In genomic region chr10:60396766-60397165, GRCh38 we compare ENCODE assay signal across 14 cellular contexts. TPM values are rescaled to one million over a fixed set of nuclear protein-coding genes. Genes with fewer than 3 reads are reported as not detected.
DNase-seq lines count a peak whose midpoint lies in the region; TF ChIP-seq lines count a peak whose summit lies in the region.
"Had no signal": no experiment of that assay in that cellular context is flagged by ENCODE, and none has a peak within 500 bp of the region (broad histone marks: within the 10 kb centered on the region; RNA-seq: fewer than 3 reads in every experiment).

No MANE protein-coding gene starts in this region.

- H3K27ac Mint-ChIP-seq in Caco-2 (ENCODE audit: unreplicated experiment) (peak overlapping the region; percentile 42), mesothelial cell of epicardium (peak overlapping the region; percentile 58)
- H3K27ac Mint-ChIP-seq: CD14-positive monocyte; CD8-positive, alpha-beta T cell; GM23338; H9 had no signal

- CTCF ChIA-PET in Caco-2 (lab: Charles Lee) (interaction anchor here (1.0 kb wide), 1 partner anchor 158 kb away, joined by 4 read pairs; no protein-coding TSS in a partner anchor), SK-N-SH (lab: Yijun Ruan, JAX) (no interaction called here)

- H3K4me3 ChIP-seq in Caco-2 (ENCODE audit: low read depth, low read length) (no peak overlapping the region), SK-N-SH (ENCODE audit: low read depth in 2 of 2, low read length in 1 of 2) (peak overlapping the region in 1 of 2 experiments; percentile 14; a peak in 1 of 4 replicates)
- H3K4me3 ChIP-seq: GM23338 had no signal

- peaks cover 20% of the 10 kb centered on the region for H3F3A ChIP-seq in SK-N-SH (replicated peaks; ENCODE audit: insufficient read depth)

- H3K9me3 ChIP-seq in Caco-2: no peaks in the 10 kb centered on the region
- H3K9me3 ChIP-seq in SK-N-SH: no peaks in the 10 kb centered on the region

- peak overlapping the region; percentile 90 for H2AFZ ChIP-seq in SK-N-SH (ENCODE audit: low read depth)
- H2AFZ ChIP-seq: GM23338 had no signal

- no peaks in the 10 kb centered on the region for H3K9me2 ChIP-seq in SK-N-SH

- H3K36me3 ChIP-seq in Caco-2 (ENCODE audit: control insufficient read depth, insufficient read depth, low read length) (no peaks in the 10 kb centered on the region), SK-N-SH (replicated peaks in 1 of 2; ENCODE audit: control insufficient read depth in 1 of 2, insufficient read depth in 2 of 2, low read length in 1 of 2) (no peaks in the 10 kb centered on the region)

- no peaks in the 10 kb centered on the region for H3K36me3 Mint-ChIP-seq in Caco-2 (ENCODE audit: insufficient read depth, unreplicated experiment)
- H3K36me3 Mint-ChIP-seq in mesothelial cell of epicardium: no peaks in the 10 kb centered on the region
- H3K36me3 Mint-ChIP-seq: CD14-positive monocyte; CD8-positive, alpha-beta T cell had no signal

- H3K79me2 ChIP-seq in SK-N-SH (ENCODE audit: insufficient read depth): no peaks in the 10 kb centered on the region

- intact Hi-C loops in Caco-2 (cut with micrococcal nuclease; ENCODE audit: unreplicated experiment): no loop called here

- no peak for TF ChIP-seq CTCF in Caco-2 (IDR thresholded peaks at IDR 0.05; ENCODE audit: insufficient read depth in 1 of 2, low read depth in 1 of 2, low read length in 1 of 2, severe bottlenecking in 1 of 2, unreplicated experiment in 1 of 2)
- TF ChIP-seq CTCF in SK-N-SH (IDR thresholded peaks at IDR 0.05): no peak
- no peak for TF ChIP-seq CTCF in mesothelial cell of epicardium (IDR thresholded peaks at IDR 0.05; ENCODE audit: unreplicated experiment)

- no peaks in the 10 kb centered on the region for H4K20me1 ChIP-seq in SK-N-SH (ENCODE audit: insufficient read depth)

- H3K27me3 ChIP-seq in Caco-2 (replicated peaks; ENCODE audit: control insufficient read depth, insufficient read depth, low read length) (no peaks in the 10 kb centered on the region), SK-N-SH (ENCODE audit: insufficient read depth) (no peaks in the 10 kb centered on the region)

- H3K4me3 Mint-ChIP-seq in Caco-2 (ENCODE audit: unreplicated experiment) (no peak overlapping the region), mesothelial cell of epicardium (no peak overlapping the region)
- H3K4me3 Mint-ChIP-seq: CD14-positive monocyte; CD8-positive, alpha-beta T cell; GM23338; H9 had no signal

- no peak for TF ChIP-seq EP300 in SK-N-SH (IDR thresholded peaks at IDR 0.05; ENCODE audit: borderline replicate concordance in 1 of 2, low read depth in 1 of 2, low read length in 1 of 2)

- H3K27me3 Mint-ChIP-seq in Caco-2 (ENCODE audit: insufficient read depth, unreplicated experiment) (no peaks in the 10 kb centered on the region), mesothelial cell of epicardium (ENCODE audit: low read depth) (no peaks in the 10 kb centered on the region)

- H3K4me2 ChIP-seq in SK-N-SH: peak overlapping the region; percentile 59
- H3K4me2 ChIP-seq: GM23338 had no signal

- WGBS in SK-N-SH (ENCODE audit: low lambda C conversion rate): 60% methylated on average over 3 of the region's 3 CpGs

- H3K4me1 Mint-ChIP-seq in Caco-2 (ENCODE audit: low read depth, unreplicated experiment): peaks cover 24% of the 10 kb centered on the region
- H3K4me1 Mint-ChIP-seq in mesothelial cell of epicardium: peaks cover 37% of the 10 kb centered on the region
- H3K4me1 Mint-ChIP-seq: CD14-positive monocyte had no signal

- peak overlapping the region; percentile 20 for H3K9ac ChIP-seq in SK-N-SH

- peaks cover 39% of the 10 kb centered on the region for H3K4me1 ChIP-seq in Caco-2
- peaks cover 9 to 19% of the 10 kb centered on the region in 2 experiments for H3K4me1 ChIP-seq in SK-N-SH (ENCODE audit: control insufficient read depth in 1 of 2, insufficient read depth in 2 of 2, low read depth in 1 of 2, low read length in 1 of 2)

- DNase-seq in Caco-2 (no peak), SK-N-SH (no peak), cerebellar cortex (ENCODE audit: low spot score) (peak; percentile 62), mesothelial cell of epicardium (ENCODE audit: low spot score in 2 of 2, unreplicated experiment in 2 of 2) (no peak), mucosa of gallbladder (ENCODE audit: low spot score) (no peak), NCI-H524 (lab: John Stamatoyannopoulos, UW) (no peak), RKO (ENCODE audit: low spot score) (no peak), NCI-H345 treated with DMSO at 0.1 percent for 48 hours (lab: John Stamatoyannopoulos, UW; ENCODE audit: unreplicated experiment) (no peak)
- DNase-seq: CD8-positive, alpha-beta T cell; DMS53; H9 had no signal

- no TSS peak for BruUV-seq in Caco-2 (replicated peaks; lab: Mats Ljungman, UMichigan)

- peak overlapping the region in 1 of 2 experiments; percentile 53; a peak in 2 of 4 replicates for H3K27ac ChIP-seq in SK-N-SH (ENCODE audit: low read depth in 2 of 2, low read length in 1 of 2)
- H3K27ac ChIP-seq: 22Rv1 had no signal

- H3K9me3 Mint-ChIP-seq in Caco-2 (ENCODE audit: unreplicated experiment) (no peaks in the 10 kb centered on the region), mesothelial cell of epicardium (no peaks in the 10 kb centered on the region)
- H3K9me3 Mint-ChIP-seq: CD14-positive monocyte; CD8-positive, alpha-beta T cell; GM23338; H9 had no signal

- no peak for TF ChIP-seq RAD21 in SK-N-SH (IDR thresholded peaks at IDR 0.05; ENCODE audit: low read length)

- POLR2A ChIA-PET in Caco-2 (lab: Charles Lee) (no interaction called here), SK-N-SH (lab: Yijun Ruan, JAX) (no interaction called here)

TF ChIP-seq in SK-N-SH, 30 proteins besides CTCF, POLR2A, EP300 and RAD21 (continues in another document):
- no peak for TF ChIP-seq TCF12 (IDR thresholded peaks at IDR 0.05)
- TF ChIP-seq, protein P1, sequence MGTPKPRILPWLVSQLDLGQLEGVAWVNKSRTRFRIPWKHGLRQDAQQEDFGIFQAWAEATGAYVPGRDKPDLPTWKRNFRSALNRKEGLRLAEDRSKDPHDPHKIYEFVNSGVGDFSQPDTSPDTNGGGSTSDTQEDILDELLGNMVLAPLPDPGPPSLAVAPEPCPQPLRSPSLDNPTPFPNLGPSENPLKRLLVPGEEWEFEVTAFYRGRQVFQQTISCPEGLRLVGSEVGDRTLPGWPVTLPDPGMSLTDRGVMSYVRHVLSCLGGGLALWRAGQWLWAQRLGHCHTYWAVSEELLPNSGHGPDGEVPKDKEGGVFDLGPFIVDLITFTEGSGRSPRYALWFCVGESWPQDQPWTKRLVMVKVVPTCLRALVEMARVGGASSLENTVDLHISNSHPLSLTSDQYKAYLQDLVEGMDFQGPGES (IDR thresholded peaks at IDR 0.05; ENCODE audit: low read depth, low read length): no peak
- no peak for TF ChIP-seq GABPA (IDR thresholded peaks at IDR 0.05; ENCODE audit: low read depth)
- TF ChIP-seq MAX (IDR thresholded peaks at IDR 0.05; ENCODE audit: low read depth): no peak
- no peak for TF ChIP-seq ZBTB33 (IDR thresholded peaks at IDR 0.05; ENCODE audit: borderline replicate concordance, low read depth)
- no peak for TF ChIP-seq SIN3A (IDR thresholded peaks at IDR 0.05; ENCODE audit: borderline replicate concordance, low read depth, low read length)
- TF ChIP-seq FOXM1 (IDR thresholded peaks at IDR 0.05; ENCODE audit: low read depth): no peak
- TF ChIP-seq RCOR1 (IDR thresholded peaks at IDR 0.05; ENCODE audit: low read length): no peak
- TF ChIP-seq GATA2 (CRISPR knock-in tag; IDR thresholded peaks at IDR 0.05): no peak
- TF ChIP-seq POLR2AphosphoS5 (IDR thresholded peaks at IDR 0.05; ENCODE audit: low read depth, low read length): no peak
- no peak for TF ChIP-seq RXRA (IDR thresholded peaks at IDR 0.05; ENCODE audit: borderline replicate concordance, low read depth)
- no peak for TF ChIP-seq YY1 (IDR thresholded peaks at IDR 0.05; ENCODE audit: low read depth)
- TF ChIP-seq ELF1 (IDR thresholded peaks at IDR 0.05): no peak

RNA-seq across cellular contexts. Expression of gene ANK3, which starts 7.1 kb away (rescaled TPM):
- total RNA-seq in Caco-2 (2022): 46.7 and 52.3 TPM in 2 replicates
- polyA plus RNA-seq in SK-N-SH (2012; rRNA removed): 10.0 and 13.9 TPM in 2 replicates
- polyA plus RNA-seq in SK-N-SH (2012; cell fraction: cytosol; rRNA removed): 11.8 and 14.5 TPM in 2 replicates
- polyA plus RNA-seq in SK-N-SH (2012; cell fraction: nucleus; rRNA removed): 8.9 and 16.1 TPM in 2 replicates
- total RNA-seq in mesothelial cell of epicardium: 242 to 270 TPM (median 243 TPM) in 3 replicates
- 169 TPM for total RNA-seq in mucosa of gallbladder
- polyA plus RNA-seq: CD14-positive monocyte had no signal
